In the genomic region with DNA sequence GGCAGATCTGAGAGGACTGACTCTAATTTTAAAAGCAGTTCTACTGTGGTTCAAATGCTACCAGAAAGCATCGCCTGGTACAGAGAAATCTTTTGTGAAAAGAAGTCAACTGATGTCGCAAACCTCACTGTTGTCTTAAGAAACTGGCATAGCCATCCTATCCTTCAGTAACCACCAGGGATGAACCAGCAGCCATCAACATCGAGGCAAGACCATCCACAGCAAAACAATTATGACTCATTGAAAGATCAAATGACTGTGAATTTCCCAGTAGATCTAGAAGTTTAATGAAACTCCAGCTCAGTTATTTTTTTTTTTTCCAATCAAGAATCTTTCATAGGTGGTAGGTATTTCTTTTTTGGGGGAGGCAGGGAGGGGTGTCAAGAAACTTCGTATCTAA, we compare ENCODE assay signal across 20 cellular contexts. TPM values are rescaled to one million over a fixed set of nuclear protein-coding genes. Genes with fewer than 3 reads are reported as not detected.
DNase-seq lines count a peak whose midpoint lies in the region; ATAC-seq and TF ChIP-seq lines count a peak whose summit lies in the region.
"Had no signal": no experiment of that assay in that cellular context is flagged by ENCODE, and none has a peak within 500 bp of the region (broad histone marks: within the 10 kb centered on the region; RNA-seq: fewer than 3 reads in every experiment).

No MANE protein-coding gene starts in this region.

- TF ChIP-seq CTCF in activated B cell treated with CpG ODN at 0.5 μM for 24 hours (IDR thresholded peaks at IDR 0.05), result no peak
- TF ChIP-seq CTCF in foreskin fibroblast (IDR thresholded peaks at IDR 0.05; ENCODE audit: low read depth, low read length), result no peak
- TF ChIP-seq CTCF in CD8-positive, alpha-beta T cell (IDR thresholded peaks at IDR 0.05), result no peak

- no peaks in the 10 kb centered on the region for H3K9me3 ChIP-seq in CD8-positive, alpha-beta T cell (ENCODE audit: low read length)
- H3K9me3 ChIP-seq: ascending aorta, SJSA1, testis had no signal

- peaks cover 22% of the 10 kb centered on the region for H3K4me1 ChIP-seq in CD8-positive, alpha-beta T cell (ENCODE audit: insufficient read depth, low read length)
- H3K4me1 ChIP-seq: ascending aorta, SJSA1, testis had no signal

- no peak overlapping the region for H3K4me3 Mint-ChIP-seq in activated B cell treated with CpG ODN at 0.5 μM for 24 hours
- H3K4me3 Mint-ChIP-seq in CD8-positive, alpha-beta T cell, result no peak overlapping the region
- H3K4me3 Mint-ChIP-seq: B cell had no signal

- POLR2A ChIA-PET in activated B cell treated with CpG ODN at 0.5 μM for 24 hours (lab: Charles Lee), result no interaction called here
- POLR2A ChIA-PET in CD8-positive, alpha-beta T cell (lab: Charles Lee), result no interaction called here

- CTCF ChIA-PET in activated B cell treated with CpG ODN at 0.5 μM for 24 hours (lab: Charles Lee), result no interaction called here
- CTCF ChIA-PET in CD8-positive, alpha-beta T cell (lab: Charles Lee), result interaction anchor here (0.6 to 0.8 kb wide), 2 partner anchors 75 to 937 kb away, joined by 3 to 4 read pairs; a partner anchor contains a TSS

- H3K4me3 ChIP-seq in foreskin fibroblast (ENCODE audit: low read depth in 1 of 2, low read length in 2 of 2), result no peak overlapping the region
- H3K4me3 ChIP-seq in CD8-positive, alpha-beta T cell (ENCODE audit: low read depth, low read length), result no peak overlapping the region
- H3K4me3 ChIP-seq: ascending aorta, SJSA1, testis had no signal

- peaks cover 67% of the 10 kb centered on the region for H3K4me1 Mint-ChIP-seq in activated B cell treated with CpG ODN at 0.5 μM for 24 hours
- peaks cover 62% of the 10 kb centered on the region for H3K4me1 Mint-ChIP-seq in CD8-positive, alpha-beta T cell (ENCODE audit: low read depth)

- no peaks in the 10 kb centered on the region for H3K27me3 Mint-ChIP-seq in activated B cell treated with CpG ODN at 0.5 μM for 24 hours
- no peaks in the 10 kb centered on the region for H3K27me3 Mint-ChIP-seq in CD8-positive, alpha-beta T cell (ENCODE audit: low read depth)
- H3K27me3 Mint-ChIP-seq: B cell had no signal

- intact Hi-C loops in activated B cell treated with CpG ODN at 0.5 μM for 24 hours (cut with micrococcal nuclease), result no loop called here
- intact Hi-C loops in CD8-positive, alpha-beta T cell (cut with DNase I, micrococcal nuclease), result no loop called here

- H3K27ac ChIP-seq in CD8-positive, alpha-beta T cell (ENCODE audit: low read depth, low read length), result no peak overlapping the region
- H3K27ac ChIP-seq: ascending aorta, parathyroid adenoma, SJSA1, testis had no signal

- H3K9me3 Mint-ChIP-seq in activated B cell treated with CpG ODN at 0.5 μM for 24 hours, result peaks cover 6% of the 10 kb centered on the region
- peaks cover 6% of the 10 kb centered on the region for H3K9me3 Mint-ChIP-seq in CD8-positive, alpha-beta T cell
- H3K9me3 Mint-ChIP-seq: T-helper 2 cell treated with Interferon-gamma antibody and Interleukin-4, amounts not matched to agents 5 μg/mL and 100 μg/mL, for 36 hours had no signal

- peaks cover 18% of the 10 kb centered on the region for H3K36me3 Mint-ChIP-seq in activated B cell treated with CpG ODN at 0.5 μM for 24 hours (ENCODE audit: low read depth)
- H3K36me3 Mint-ChIP-seq in CD8-positive, alpha-beta T cell, result peaks cover 4% of the 10 kb centered on the region

- DNase-seq in stimulated activated CD4-positive, alpha-beta T cell treated with anti-CD3 and anti-CD28 coated beads, Interleukin-4, amount 100 ng/mL, for 24 hours, result peak; percentile 12
- DNase-seq in stimulated activated CD4-positive, alpha-beta T cell treated with anti-CD3 and anti-CD28 coated beads, Interleukin-4, amount 100 ng/mL, for 1 hour, result no peak
- DNase-seq in activated B cell treated with CpG ODN at 0.5 μM for 24 hours (no peak), foreskin fibroblast (peak; percentile 23 to 35), iPS-NIHi7 (ENCODE audit: extremely low spot score) (no peak)
- no peak for DNase-seq in CD8-positive, alpha-beta T cell
- DNase-seq: activated CD4-positive, CD25-positive, alpha-beta regulatory T cell treated with anti-CD3 and anti-CD28 coated beads, Interleukin-2, amount 50 U/mL, for 72 hours; left ventricle myocardium superior; NCI-H1048; NCI-H2081; NCI-H526 treated with DMSO at 0.1 percent for 48 hours; stimulated activated CD4-positive, alpha-beta T cell treated with anti-CD3 and anti-CD28 coated beads, Interleukin-4, amount 100 ng/mL, for 4 hours; stimulated activated CD8-positive, alpha-beta memory T cell treated with anti-CD3 and anti-CD28 coated beads, Interleukin-4, amount 100 ng/mL, for 48 hours; testis had no signal

- H3K27me3 ChIP-seq in CD8-positive, alpha-beta T cell (ENCODE audit: insufficient read depth, low read length), result no peaks in the 10 kb centered on the region
- H3K27me3 ChIP-seq: ascending aorta, SJSA1, testis had no signal

- peak overlapping the region; percentile 12 for H3K27ac Mint-ChIP-seq in activated B cell treated with CpG ODN at 0.5 μM for 24 hours
- H3K27ac Mint-ChIP-seq in CD8-positive, alpha-beta T cell, result no peak overlapping the region
- H3K27ac Mint-ChIP-seq: B cell had no signal

- H3K36me3 ChIP-seq in CD8-positive, alpha-beta T cell (ENCODE audit: insufficient read depth, low read length), result no peaks in the 10 kb centered on the region
- H3K36me3 ChIP-seq: ascending aorta had no signal

- no peak for ATAC-seq in activated B cell treated with CpG ODN at 0.5 μM for 24 hours (ENCODE audit: low read depth)
- no peak for ATAC-seq in CD8-positive, alpha-beta T cell
- no peak for ATAC-seq in HG03432 (IDR thresholded peaks at IDR 0.05; ENCODE audit: unreplicated experiment)
- ATAC-seq: left ventricle myocardium superior had no signal

RNA-seq across cellular contexts. Expression of a gene that starts 20.6 kb away (rescaled TPM):
- total RNA-seq in activated B cell treated with CpG ODN at 0.5 μM for 24 hours, result 58.3 and 65.4 TPM in 2 replicates
- total RNA-seq in CD8-positive, alpha-beta T cell, result 10 to 100 TPM; 64.7 to 76.0 TPM

Comparison
In these comparisons a context has a peak if more than half of its experiments do, and no peak if none do; other contexts are left out.
1. DNase-seq: peak in stimulated activated CD4-positive, alpha-beta T cell treated with anti-CD3 and anti-CD28 coated beads, Interleukin-4, amount 100 ng/mL, for 24 hours (single experiment) and foreskin fibroblast (2 of 2); none in stimulated activated CD4-positive, alpha-beta T cell treated with anti-CD3 and anti-CD28 coated beads, Interleukin-4, amount 100 ng/mL, for 1 hour (single experiment), activated B cell treated with CpG ODN at 0.5 μM for 24 hours (single experiment), CD8-positive, alpha-beta T cell (0 of 7) and iPS-NIHi7 (single experiment).